In genomic region chr7:12314199-12314598, GRCh38 we compare ENCODE assay signal across 13 cellular contexts.
A peak's percentile ranks its signal among the peaks of the same experiment; 100 is the strongest.
DNase-seq lines count a peak whose midpoint lies in the region; ATAC-seq, FAIRE-seq and TF ChIP-seq lines count a peak whose summit lies in the region.
"Had no signal": no experiment of that assay in that cellular context is flagged by ENCODE, and none has a peak within 500 bp of the region (broad histone marks: within the 10 kb centered on the region; RNA-seq: fewer than 3 reads in every experiment).

No MANE protein-coding gene starts in this region.

- H3K27ac Mint-ChIP-seq in stimulated activated naive B cell treated with anti-CD40 and anti-IgM and Interleukin-4, amounts not matched to agents 10 μg/mL and 1 μg/mL and 100 μg/mL, for 72 hours, result no peak overlapping the region
- no peak overlapping the region for H3K27ac Mint-ChIP-seq in CD4-positive, alpha-beta memory T cell
- H3K27ac Mint-ChIP-seq: dendritic cell treated with granulocyte-macrophage colony-stimulating factor and Interleukin-4, amounts not matched to agents 40 ng/mL and 50 ng/mL, for 4 days had no signal

- no peaks in the 10 kb centered on the region for H3K36me3 Mint-ChIP-seq in stimulated activated naive B cell treated with anti-CD40 and anti-IgM and Interleukin-4, amounts not matched to agents 10 μg/mL and 1 μg/mL and 100 μg/mL, for 72 hours
- no peaks in the 10 kb centered on the region for H3K36me3 Mint-ChIP-seq in CD4-positive, alpha-beta memory T cell

- H3K4me3 ChIP-seq in CD4-positive, alpha-beta memory T cell (ENCODE audit: low read length in 2 of 2), result no peak overlapping the region
- H3K4me3 ChIP-seq in spleen, result no peak overlapping the region
- H3K4me3 ChIP-seq: thyroid gland had no signal

- no peak overlapping the region for H3K27ac ChIP-seq in CD4-positive, alpha-beta memory T cell (ENCODE audit: low read depth, low read length)
- no peak overlapping the region for H3K27ac ChIP-seq in spleen
- H3K27ac ChIP-seq: thyroid gland had no signal

- peak; percentile 5 for DNase-seq in SKM-1 (lab: John Stamatoyannopoulos, UW; ENCODE audit: unreplicated experiment)
- no peak for DNase-seq in SKM-1 treated with dmso at 0.1 percent for 144 hours (lab: John Stamatoyannopoulos, UW; ENCODE audit: unreplicated experiment)
- no peak for DNase-seq in H54 (ENCODE audit: insufficient read length, low spot score)
- DNase-seq in stimulated activated naive B cell treated with anti-CD40 and anti-IgM and Interleukin-4, amounts not matched to agents 10 μg/mL and 1 μg/mL and 100 μg/mL, for 72 hours, result no peak
- no peak for DNase-seq in CD4-positive, alpha-beta memory T cell
- no peak for DNase-seq in activated CD4-positive, alpha-beta T cell treated with anti-CD3 and anti-CD28 coated beads, Interleukin-2, amount 50 U/mL, for 48 hours
- DNase-seq in spleen, result no peak
- DNase-seq: activated CD8-positive, alpha-beta memory T cell treated with anti-CD3 and anti-CD28 coated beads, Interleukin-2, amount 50 U/mL, for 4 hours; COR-L47; NCI-H524; thyroid gland had no signal

- CTCF ChIA-PET in CD4-positive, alpha-beta memory T cell (lab: Charles Lee; ENCODE audit: partially characterized antibody), result no interaction called here

- H3K9me3 ChIP-seq in CD4-positive, alpha-beta memory T cell (ENCODE audit: control insufficient read depth in 1 of 2, low read length in 2 of 2), result no peaks in the 10 kb centered on the region
- H3K9me3 ChIP-seq in spleen, result no peaks in the 10 kb centered on the region
- H3K9me3 ChIP-seq: thyroid gland had no signal

- ATAC-seq in HG03442 (IDR thresholded peaks at IDR 0.05; ENCODE audit: unreplicated experiment), result peak; percentile 75
- peak; percentile 97 to 99 for ATAC-seq in stimulated activated naive B cell treated with anti-CD40 and anti-IgM and Interleukin-4, amounts not matched to agents 10 μg/mL and 1 μg/mL and 100 μg/mL, for 72 hours (replicated peaks)

- TF ChIP-seq CTCF in spleen (IDR thresholded peaks at IDR 0.05 in 8 of 11, conservative IDR thresholded peaks at IDR 0.05 in 3 of 11), result no peak

- no peaks in the 10 kb centered on the region for H3K27me3 ChIP-seq in CD4-positive, alpha-beta memory T cell (ENCODE audit: insufficient read depth, low read length)
- no peaks in the 10 kb centered on the region for H3K27me3 ChIP-seq in spleen (replicated peaks in 1 of 7)
- H3K27me3 ChIP-seq: thyroid gland had no signal

- H3K4me3 Mint-ChIP-seq in stimulated activated naive B cell treated with anti-CD40 and anti-IgM and Interleukin-4, amounts not matched to agents 10 μg/mL and 1 μg/mL and 100 μg/mL, for 72 hours, result no peak overlapping the region
- H3K4me3 Mint-ChIP-seq in CD4-positive, alpha-beta memory T cell, result peak overlapping the region in 1 of 8 donors; percentile 23
- H3K4me3 Mint-ChIP-seq: dendritic cell treated with granulocyte-macrophage colony-stimulating factor and Interleukin-4, amounts not matched to agents 40 ng/mL and 50 ng/mL, for 4 days had no signal

- H3K4me1 Mint-ChIP-seq in stimulated activated naive B cell treated with anti-CD40 and anti-IgM and Interleukin-4, amounts not matched to agents 10 μg/mL and 1 μg/mL and 100 μg/mL, for 72 hours, result peaks cover 1 to 10% of the 10 kb centered on the region in 2 donors
- no peaks in the 10 kb centered on the region for H3K4me1 Mint-ChIP-seq in CD4-positive, alpha-beta memory T cell

- intact Hi-C loops in CD4-positive, alpha-beta memory T cell (cut with micrococcal nuclease), result no loop called here
- intact Hi-C loops in spleen (cut with DNase I; ENCODE audit: low total_unique reads), result loop anchor here (10.0 kb wide), 1 partner anchor 479 kb away; the partner anchor contains the start of gene THSD7A

- no peaks in the 10 kb centered on the region for H3K9me3 Mint-ChIP-seq in stimulated activated naive B cell treated with anti-CD40 and anti-IgM and Interleukin-4, amounts not matched to agents 10 μg/mL and 1 μg/mL and 100 μg/mL, for 72 hours
- H3K9me3 Mint-ChIP-seq in CD4-positive, alpha-beta memory T cell, result no peaks in the 10 kb centered on the region
- H3K9me3 Mint-ChIP-seq: dendritic cell treated with granulocyte-macrophage colony-stimulating factor and Interleukin-4, amounts not matched to agents 40 ng/mL and 50 ng/mL, for 4 days had no signal

- TF ChIP-seq POLR2A in H54 (IDR thresholded peaks at IDR 0.05; ENCODE audit: low read depth, low read length), result no peak
- no peak for TF ChIP-seq POLR2A in spleen (IDR thresholded peaks at IDR 0.05)

- POLR2A ChIA-PET in CD4-positive, alpha-beta memory T cell (lab: Charles Lee; ENCODE audit: partially characterized antibody), result no interaction called here

- peaks cover 9 to 13% of the 10 kb centered on the region in 2 donors for H3K27me3 Mint-ChIP-seq in stimulated activated naive B cell treated with anti-CD40 and anti-IgM and Interleukin-4, amounts not matched to agents 10 μg/mL and 1 μg/mL and 100 μg/mL, for 72 hours
- H3K27me3 Mint-ChIP-seq in CD4-positive, alpha-beta memory T cell, result no peaks in the 10 kb centered on the region

- no peaks in the 10 kb centered on the region for H3K36me3 ChIP-seq in CD4-positive, alpha-beta memory T cell (ENCODE audit: insufficient read depth, low read length)
- no peaks in the 10 kb centered on the region for H3K36me3 ChIP-seq in spleen
- H3K36me3 ChIP-seq: thyroid gland had no signal

- peak; percentile 71 for FAIRE-seq in H54 (lab: Jason Lieb, UNC)

- no peaks in the 10 kb centered on the region for H3K4me1 ChIP-seq in CD4-positive, alpha-beta memory T cell (ENCODE audit: insufficient read depth, low read length)
- no peaks in the 10 kb centered on the region for H3K4me1 ChIP-seq in spleen
- H3K4me1 ChIP-seq: thyroid gland had no signal
